In genomic region chr1:43708006-43708412, GRCh38 we compare ENCODE assay signal across 8 cellular contexts. TPM values are rescaled to one million over a fixed set of nuclear protein-coding genes. Genes with fewer than 3 reads are reported as not detected.
DNase-seq lines count a peak whose midpoint lies in the region; ATAC-seq and TF ChIP-seq lines count a peak whose summit lies in the region.

No MANE protein-coding gene starts in this region.

- H3K27me3 Mint-ChIP-seq in activated naive CD4-positive, alpha-beta T cell treated with anti-CD3 and anti-CD28 coated beads, Interleukin-2, amount 10 ng/mL, durations not matched to agents 7 days and 5 days, result no peaks in the 10 kb centered on the region
- H3K27me3 Mint-ChIP-seq in T-cell, result no peaks in the 10 kb centered on the region

- no peak for DNase-seq in activated naive CD4-positive, alpha-beta T cell treated with anti-CD3 and anti-CD28 coated beads, Interleukin-2, amount 10 ng/mL, durations not matched to agents 7 days and 5 days
- no peak for DNase-seq in activated naive CD4-positive, alpha-beta T cell (lab: John Stamatoyannopoulos, UW)
- DNase-seq in T-cell, result peak in 1 of 34 experiments; percentile 3
- DNase-seq in fibroblast of pulmonary artery (ENCODE audit: low read depth), result peak; percentile 50
- no peak for DNase-seq in AG08395 (ENCODE audit: low spot score)
- DNase-seq in activated effector memory CD4-positive, alpha-beta T cell treated with anti-CD3 and anti-CD28 coated beads, Interleukin-2, amount 50 U/mL, for 16 hours, result no peak

- no peak for TF ChIP-seq CTCF in fibroblast of pulmonary artery (IDR thresholded peaks at IDR 0.05; ENCODE audit: low read length, missing control alignments)

- H3K27ac Mint-ChIP-seq in activated naive CD4-positive, alpha-beta T cell treated with anti-CD3 and anti-CD28 coated beads, Interleukin-2, amount 10 ng/mL, durations not matched to agents 7 days and 5 days, result peak overlapping the region; percentile 82
- peak overlapping the region; percentile 49 to 84 for H3K27ac Mint-ChIP-seq in T-cell

- no peaks in the 10 kb centered on the region for H3K27me3 ChIP-seq in skeletal muscle satellite cell (ENCODE audit: control insufficient read depth, insufficient read depth, low read length)

- H3K9me3 ChIP-seq in skeletal muscle satellite cell (replicated peaks; ENCODE audit: low read length), result no peaks in the 10 kb centered on the region

- peaks cover 40% of the 10 kb centered on the region for H3K4me1 Mint-ChIP-seq in activated naive CD4-positive, alpha-beta T cell treated with anti-CD3 and anti-CD28 coated beads, Interleukin-2, amount 10 ng/mL, durations not matched to agents 7 days and 5 days
- peaks cover 13 to 37% (median 29%) of the 10 kb centered on the region in 3 donors for H3K4me1 Mint-ChIP-seq in T-cell

- H3K36me3 ChIP-seq in skeletal muscle satellite cell (ENCODE audit: insufficient read depth, low read length), result peaks cover 30% of the 10 kb centered on the region

- H3K4me3 ChIP-seq in fibroblast of pulmonary artery (replicated peaks; ENCODE audit: low read depth, low read length) (peak overlapping the region; percentile 79), skeletal muscle satellite cell (ENCODE audit: low read length) (peak overlapping the region; percentile 96)

- POLR2A ChIA-PET in T-cell (lab: Charles Lee), result no interaction called here

- H3K4me3 Mint-ChIP-seq in activated naive CD4-positive, alpha-beta T cell treated with anti-CD3 and anti-CD28 coated beads, Interleukin-2, amount 10 ng/mL, durations not matched to agents 7 days and 5 days, result peak overlapping the region; percentile 87
- H3K4me3 Mint-ChIP-seq in T-cell, result peak overlapping the region; percentile 82 to 89 (median 84)

- peaks cover 36% of the 10 kb centered on the region for H3K36me3 Mint-ChIP-seq in activated naive CD4-positive, alpha-beta T cell treated with anti-CD3 and anti-CD28 coated beads, Interleukin-2, amount 10 ng/mL, durations not matched to agents 7 days and 5 days
- H3K36me3 Mint-ChIP-seq in T-cell, result peaks cover 22% of the 10 kb centered on the region

- peak overlapping the region; percentile 95 for H3K9ac ChIP-seq in skeletal muscle satellite cell (ENCODE audit: low read depth, low read length)

- CTCF ChIA-PET in activated naive CD4-positive, alpha-beta T cell treated with anti-CD3 and anti-CD28 coated beads, Interleukin-2, amount 10 ng/mL, durations not matched to agents 7 days and 5 days (lab: Charles Lee), result interaction anchor here (1.1 to 2.0 kb wide), 2 partner anchors 58 to 227 kb away, joined by 3 to 5 read pairs; no protein-coding TSS in a partner anchor
- CTCF ChIA-PET in T-cell (lab: Charles Lee), result no interaction called here

- H3K4me1 ChIP-seq in skeletal muscle satellite cell (ENCODE audit: control insufficient read depth, insufficient read depth, low read length), result peaks cover 44% of the 10 kb centered on the region

- ATAC-seq in T-cell (replicated peaks in 1 of 4), result peak in 1 of 4 experiments; percentile 1
- no peak for ATAC-seq in GM19452 (IDR thresholded peaks at IDR 0.05; ENCODE audit: unreplicated experiment)

- no peaks in the 10 kb centered on the region for H3K9me3 Mint-ChIP-seq in activated naive CD4-positive, alpha-beta T cell treated with anti-CD3 and anti-CD28 coated beads, Interleukin-2, amount 10 ng/mL, durations not matched to agents 7 days and 5 days
- H3K9me3 Mint-ChIP-seq in T-cell, result no peaks in the 10 kb centered on the region

- H3K4me2 ChIP-seq in skeletal muscle satellite cell (ENCODE audit: low read length), result peak overlapping the region; percentile 96

RNA-seq across cellular contexts. Expression of gene ST3GAL3, which starts 0.7 kb away (rescaled TPM):
- 10 to 100 TPM; 21.9 to 29.8 (median 24.4) TPM for total RNA-seq in T-cell
- total RNA-seq in skeletal muscle satellite cell (2012; rRNA removed), result 10.9 and 14.9 TPM in 2 replicates

RNA-seq across cellular contexts. Expression of gene KDM4A, which starts 58.1 kb away (rescaled TPM):
- total RNA-seq in T-cell, result 10 to 100 TPM; 33.3 to 45.6 (median 38.0) TPM
- 25.8 and 29.9 TPM in 2 replicates for total RNA-seq in skeletal muscle satellite cell (2012; rRNA removed)
